1 cellular context compared by ENCODE assay signal in the genomic region with DNA sequence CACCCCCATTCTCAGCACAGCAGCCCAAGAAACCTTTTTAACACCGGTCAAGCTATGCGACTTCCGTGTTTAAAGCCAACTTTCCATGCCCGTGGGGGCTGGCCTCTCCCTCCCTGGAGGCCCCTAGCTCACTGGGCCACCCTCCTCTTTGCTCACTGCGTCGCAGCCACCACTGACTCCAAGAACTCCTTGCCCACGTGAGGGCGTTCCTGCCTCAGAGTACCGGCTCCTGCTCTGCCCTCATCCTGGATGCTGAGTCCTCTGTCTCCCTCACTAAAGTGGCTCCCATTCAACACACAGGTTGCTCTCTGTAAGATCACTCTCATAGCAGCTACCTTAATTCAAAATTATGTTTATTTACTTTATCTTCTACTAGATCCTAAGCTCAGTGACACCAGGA.
TF ChIP-seq lines count a peak whose summit lies in the region.

No MANE protein-coding gene starts in this region.

TF ChIP-seq in GM23338, 12 proteins besides CTCF, POLR2A, EP300 and RAD21:
- TF ChIP-seq ZNF462 (CRISPR knock-in tag; IDR thresholded peaks at IDR 0.05) (no peak), POLR2AphosphoS5 (IDR thresholded peaks at IDR 0.05; ENCODE audit: low read depth) (no peak), STAT1 (IDR thresholded peaks at IDR 0.05; ENCODE audit: unreplicated experiment) (no peak), ETS1 (IDR thresholded peaks at IDR 0.05) (no peak), CREB1 (CRISPR knock-in tag; IDR thresholded peaks at IDR 0.05; ENCODE audit: low read depth) (no peak), JUNB (IDR thresholded peaks at IDR 0.05; ENCODE audit: unreplicated experiment) (no peak), NANOG (IDR thresholded peaks at IDR 0.05; ENCODE audit: borderline replicate concordance) (no peak), REST (IDR thresholded peaks at IDR 0.05; ENCODE audit: unreplicated experiment) (no peak), EZH2phosphoT487 (IDR thresholded peaks at IDR 0.05; ENCODE audit: unreplicated experiment) (no peak), EZH2 (IDR thresholded peaks at IDR 0.05; ENCODE audit: low read depth, unreplicated experiment) (no peak), ZNF114 (CRISPR knock-in tag; IDR thresholded peaks at IDR 0.05) (no peak), ZNF331 (CRISPR knock-in tag; IDR thresholded peaks at IDR 0.05; ENCODE audit: low read depth) (no peak)
